Comparison of ENCODE assay signal across 11 cellular contexts in the genomic region with DNA sequence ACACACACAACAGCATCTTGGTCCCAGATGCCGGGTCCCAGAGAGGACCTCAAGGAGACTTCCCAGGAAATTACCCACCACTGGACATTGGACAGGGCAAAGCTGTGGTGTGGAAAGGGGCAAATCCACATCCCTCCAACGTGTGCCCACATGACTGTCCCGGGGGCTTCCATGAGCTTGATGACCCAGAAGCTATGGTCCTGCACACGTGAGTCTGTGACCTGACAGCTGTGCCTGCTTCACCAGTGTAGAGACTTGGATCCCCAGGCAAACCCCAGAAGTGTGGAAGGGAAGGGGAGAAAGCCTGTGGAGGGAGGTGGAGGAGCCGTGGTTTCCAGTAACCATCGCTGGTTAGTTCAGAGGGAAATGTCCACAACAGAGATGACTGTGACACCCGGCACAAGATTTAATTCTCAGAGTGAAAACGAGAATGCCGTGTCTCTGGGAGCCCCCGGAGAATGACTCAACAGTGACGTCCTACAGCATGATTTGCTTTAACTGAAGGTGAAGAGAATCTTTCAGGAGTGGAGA. TPM values are rescaled to one million over a fixed set of nuclear protein-coding genes. Genes with fewer than 3 reads are reported as not detected.
DNase-seq lines count a peak whose midpoint lies in the region; ATAC-seq and FAIRE-seq lines count a peak whose summit lies in the region.
"Had no signal": no experiment of that assay in that cellular context is flagged by ENCODE, and none has a peak within 500 bp of the region (broad histone marks: within the 10 kb centered on the region; RNA-seq: fewer than 3 reads in every experiment).

No MANE protein-coding gene starts in this region.

- peak overlapping the region; percentile 47 for H3K27ac Mint-ChIP-seq in activated CD4-positive, alpha-beta T cell treated with anti-CD3 and anti-CD28 coated beads, Interleukin-2, amount 10 ng/mL, durations not matched to agents 7 days and 5 days

- FAIRE-seq in HTR-8/SVneo (lab: Jason Lieb, UNC), result peak; percentile 64
- FAIRE-seq: A204.1 had no signal

- POLR2A ChIA-PET in activated CD4-positive, alpha-beta T cell treated with anti-CD3 and anti-CD28 coated beads, Interleukin-2, amount 10 ng/mL, durations not matched to agents 7 days and 5 days (lab: Charles Lee), result no interaction called here

- H3K4me1 Mint-ChIP-seq in activated CD4-positive, alpha-beta T cell treated with anti-CD3 and anti-CD28 coated beads, Interleukin-2, amount 10 ng/mL, durations not matched to agents 7 days and 5 days, result peaks cover 20% of the 10 kb centered on the region

- H3K27me3 Mint-ChIP-seq in activated CD4-positive, alpha-beta T cell treated with anti-CD3 and anti-CD28 coated beads, Interleukin-2, amount 10 ng/mL, durations not matched to agents 7 days and 5 days, result no peaks in the 10 kb centered on the region

- H3K36me3 Mint-ChIP-seq in activated CD4-positive, alpha-beta T cell treated with anti-CD3 and anti-CD28 coated beads, Interleukin-2, amount 10 ng/mL, durations not matched to agents 7 days and 5 days (ENCODE audit: low read depth), result no peaks in the 10 kb centered on the region

- ATAC-seq in GM21737 (IDR thresholded peaks at IDR 0.05; ENCODE audit: unreplicated experiment), result peak; percentile 36

- H3K4me3 Mint-ChIP-seq in activated CD4-positive, alpha-beta T cell treated with anti-CD3 and anti-CD28 coated beads, Interleukin-2, amount 10 ng/mL, durations not matched to agents 7 days and 5 days, result peak overlapping the region; percentile 37

- CTCF ChIA-PET in activated CD4-positive, alpha-beta T cell treated with anti-CD3 and anti-CD28 coated beads, Interleukin-2, amount 10 ng/mL, durations not matched to agents 7 days and 5 days (lab: Charles Lee), result no interaction called here

- H3K9me3 Mint-ChIP-seq in activated CD4-positive, alpha-beta T cell treated with anti-CD3 and anti-CD28 coated beads, Interleukin-2, amount 10 ng/mL, durations not matched to agents 7 days and 5 days, result no peaks in the 10 kb centered on the region

- peak; percentile 28 for DNase-seq in activated CD4-positive, alpha-beta T cell treated with anti-CD3 and anti-CD28 coated beads, Interleukin-2, amount 10 ng/mL, durations not matched to agents 7 days and 5 days
- no peak for DNase-seq in activated CD4-positive, alpha-beta T cell treated with anti-CD3 and anti-CD28 coated beads, Interleukin-2, amount 50 U/mL, for 1 hour
- DNase-seq in HTR-8/SVneo (ENCODE audit: insufficient read length, low spot score) (no peak), cortex of kidney (lab: John Stamatoyannopoulos, UW) (no peak), DMS53 treated with DMSO at 0.1 percent for 48 hours (lab: John Stamatoyannopoulos, UW; ENCODE audit: unreplicated experiment) (no peak)
- peak; percentile 38 for DNase-seq in stimulated activated CD4-positive, alpha-beta T cell treated with anti-CD3 and anti-CD28 coated beads, Interleukin-4, amount 100 ng/mL, for 1 hour
- no peak for DNase-seq in effector CD8-positive, alpha-beta T cell (lab: John Stamatoyannopoulos, UW)
- DNase-seq: amniotic stem cell, SJCRH30 had no signal

RNA-seq across cellular contexts. Expression of a gene that starts 19.1 kb away (rescaled TPM):
- total RNA-seq in activated CD4-positive, alpha-beta T cell treated with anti-CD3 and anti-CD28 coated beads, Interleukin-2, amount 10 ng/mL, durations not matched to agents 7 days and 5 days, result 1 to 10 TPM; 9.2 to 9.4 TPM

RNA-seq across cellular contexts. Expression of a gene that starts 51.7 kb away (rescaled TPM):
- total RNA-seq in activated CD4-positive, alpha-beta T cell treated with anti-CD3 and anti-CD28 coated beads, Interleukin-2, amount 10 ng/mL, durations not matched to agents 7 days and 5 days, result under 1 TPM in 1 of 2 experiments, not detected in 1; 0.71 TPM
- total RNA-seq: SJCRH30 had no signal

Comparison
In these comparisons a context has a peak if more than half of its experiments do, and no peak if none do; other contexts are left out.
1. DNase-seq: peak in activated CD4-positive, alpha-beta T cell treated with anti-CD3 and anti-CD28 coated beads, Interleukin-2, amount 10 ng/mL, durations not matched to agents 7 days and 5 days (single experiment) and stimulated activated CD4-positive, alpha-beta T cell treated with anti-CD3 and anti-CD28 coated beads, Interleukin-4, amount 100 ng/mL, for 1 hour (single experiment); none in activated CD4-positive, alpha-beta T cell treated with anti-CD3 and anti-CD28 coated beads, Interleukin-2, amount 50 U/mL, for 1 hour (single experiment), HTR-8/SVneo (single experiment), effector CD8-positive, alpha-beta T cell (single experiment), cortex of kidney (single experiment) and DMS53 treated with DMSO at 0.1 percent for 48 hours (single experiment).